9 cellular contexts compared by ENCODE assay signal in genomic region chr13:50122465-50122864, GRCh38.
A peak's percentile ranks its signal among the peaks of the same experiment; 100 is the strongest.
DNase-seq lines count a peak whose midpoint lies in the region; ATAC-seq and TF ChIP-seq lines count a peak whose summit lies in the region.
"Had no signal": no experiment of that assay in that cellular context is flagged by ENCODE, and none has a peak within 500 bp of the region (broad histone marks: within the 10 kb centered on the region; RNA-seq: fewer than 3 reads in every experiment).

No MANE protein-coding gene starts in this region.

- no peaks in the 10 kb centered on the region for H3K27me3 ChIP-seq in heart right ventricle
- no peaks in the 10 kb centered on the region for H3K27me3 ChIP-seq in Panc1 (ENCODE audit: control insufficient read depth, insufficient read depth, low read length)
- H3K27me3 ChIP-seq in left lung, result peaks cover 0 to 10% of the 10 kb centered on the region in 2 donors
- no peaks in the 10 kb centered on the region for H3K27me3 ChIP-seq in upper lobe of left lung
- H3K27me3 ChIP-seq in BE2C, result no peaks in the 10 kb centered on the region

- CTCF ChIA-PET in Panc1 (lab: Charles Lee), result no interaction called here

- DNase-seq in heart right ventricle (no peak), Right ventricle myocardium superior (no peak), Panc1 (ENCODE audit: low read depth, low spot score) (no peak), left lung (no peak), upper lobe of left lung (no peak), BE2C (no peak), DMS153 (lab: John Stamatoyannopoulos, UW) (no peak)
- DNase-seq in stimulated activated CD4-positive, alpha-beta T cell treated with anti-CD3 and anti-CD28 coated beads, Interleukin-4, amount 100 ng/mL, for 4 hours, result no peak
- DNase-seq: activated effector memory CD4-positive, alpha-beta T cell treated with anti-CD3 and anti-CD28 coated beads, Interleukin-2, amount 50 U/mL, for 16 hours had no signal

- H3K9me3 ChIP-seq in heart right ventricle, result no peaks in the 10 kb centered on the region
- H3K9me3 ChIP-seq in Panc1 (ENCODE audit: control insufficient read depth, insufficient read depth, low read depth, low read length), result no peaks in the 10 kb centered on the region
- no peaks in the 10 kb centered on the region for H3K9me3 ChIP-seq in left lung
- H3K9me3 ChIP-seq in upper lobe of left lung, result no peaks in the 10 kb centered on the region
- H3K9me3 ChIP-seq in BE2C, result no peaks in the 10 kb centered on the region

- intact Hi-C loops in heart right ventricle (cut with DNase I) (loop anchor here in 7 of 10 donors (2.0 to 10.0 kb wide), 6 partner anchors 35 to 572 kb away; partner anchors contain the start of gene TRIM13 (in 1 of the 7)), Right ventricle myocardium superior (cut with DNase I) (no loop called here), Panc1 (cut with micrococcal nuclease; ENCODE audit: unreplicated experiment) (loop anchor here (5.0 kb wide), 1 partner anchor 40 kb away; no protein-coding TSS in a partner anchor), left lung (cut with DNase I) (no loop called here)

- no TSS peak for BruUV-seq in Panc1 (replicated peaks; lab: Mats Ljungman, UMichigan)

- POLR2A ChIA-PET in Panc1 (lab: Charles Lee), result no interaction called here

- H3K4me3 ChIP-seq in heart right ventricle, result peak overlapping the region in 3 of 10 donors; percentile 90 to 96 (median 96)
- no peak overlapping the region for H3K4me3 ChIP-seq in Panc1 (ENCODE audit: low read depth in 2 of 2, low read length in 2 of 2)
- peak overlapping the region in 1 of 2 donors; percentile 96 for H3K4me3 ChIP-seq in left lung
- H3K4me3 ChIP-seq in upper lobe of left lung, result peak overlapping the region in 1 of 4 donors; percentile 8
- H3K4me3 ChIP-seq in BE2C (ENCODE audit: low read depth, low read length), result no peak overlapping the region

- H3K36me3 ChIP-seq in heart right ventricle, result peaks cover 0 to 18% (median 0%) of the 10 kb centered on the region in 9 donors
- no peaks in the 10 kb centered on the region; the same call in none of the 2 replicates for H3K36me3 ChIP-seq in Panc1 (ENCODE audit: control insufficient read depth, insufficient read depth, low read length)
- no peaks in the 10 kb centered on the region for H3K36me3 ChIP-seq in left lung
- peaks cover 0 to 4% (median 0%) of the 10 kb centered on the region in 4 donors for H3K36me3 ChIP-seq in upper lobe of left lung
- peaks cover 4% of the 10 kb centered on the region for H3K36me3 ChIP-seq in BE2C

- no peak for TF ChIP-seq POLR2A in upper lobe of left lung (IDR thresholded peaks at IDR 0.05)

- H3K27ac ChIP-seq in heart right ventricle (peak overlapping the region in 8 of 10 donors; percentile 94 to 100 (median 100)), Panc1 (ENCODE audit: low read length) (peak overlapping the region; percentile 97), left lung (peak overlapping the region; percentile 100), upper lobe of left lung (peak overlapping the region; percentile 98 to 100 (median 100))

- 98% methylated on average over 1 of the region's 1 CpG for WGBS in heart right ventricle, 2 donors
- 93 to 100% methylated on average over 1 of the region's 1 CpG for WGBS in upper lobe of left lung, 2 donors

- H3K4me1 ChIP-seq in heart right ventricle, result peaks cover 2 to 70% (median 56%) of the 10 kb centered on the region in 9 donors
- peaks cover 33% of the 10 kb centered on the region for H3K4me1 ChIP-seq in Panc1 (ENCODE audit: control insufficient read depth, insufficient read depth, low read length)
- H3K4me1 ChIP-seq in left lung, result peaks cover 9 to 69% of the 10 kb centered on the region in 2 donors
- peaks cover 32 to 45% (median 40%) of the 10 kb centered on the region in 4 donors for H3K4me1 ChIP-seq in upper lobe of left lung
- peaks cover 8% of the 10 kb centered on the region; the same call in 1 of the 2 replicates for H3K4me1 ChIP-seq in BE2C

- in situ Hi-C loops in Panc1 (cut with HindIII; ENCODE audit: low pct_unique_long_range_greater_than_20kb, low sequenced_read_pairs), result no loop called here

- TF ChIP-seq CTCF in heart right ventricle (IDR thresholded peaks at IDR 0.05) (no peak), Panc1 (IDR thresholded peaks at IDR 0.05) (no peak), left lung (IDR thresholded peaks at IDR 0.05) (no peak), upper lobe of left lung (IDR thresholded peaks at IDR 0.05) (no peak), BE2C (IDR thresholded peaks at IDR 0.05; ENCODE audit: low read depth, low read length) (no peak)

- TF ChIP-seq EP300 in upper lobe of left lung (IDR thresholded peaks at IDR 0.05), result no peak

- ATAC-seq in heart right ventricle (no peak), Right ventricle myocardium superior (ENCODE audit: poor library complexity) (no peak), Panc1 (no peak), left lung (no peak), upper lobe of left lung (ENCODE audit: low FRiP score in 2 of 2) (no peak)

Comparison
In these comparisons a context has a peak if more than half of its experiments do, and no peak if none do; other contexts are left out.
1. intact Hi-C loops: an anchor here in heart right ventricle (2.0 to 10.0 kb wide) and Panc1 (5.0 kb wide); none called in Right ventricle myocardium superior and left lung.